1 cellular context compared by ENCODE assay signal in genomic region chr16:46932802-46933201, GRCh38.
TF ChIP-seq lines count a peak whose summit lies in the region.

No MANE protein-coding gene starts in this region.

TF ChIP-seq in WTC11, 78 proteins besides CTCF, POLR2A, EP300 and RAD21 (continued from another document):
- TF ChIP-seq SMAD4 (CRISPR knock-in tag; IDR thresholded peaks at IDR 0.05), result no peak
- TF ChIP-seq PREB (CRISPR knock-in tag; IDR thresholded peaks at IDR 0.05; ENCODE audit: borderline replicate concordance), result no peak
- TF ChIP-seq NR1H2 (CRISPR knock-in tag; IDR thresholded peaks at IDR 0.05), result no peak
- TF ChIP-seq TCF7 (CRISPR knock-in tag; IDR thresholded peaks at IDR 0.05; ENCODE audit: low read depth), result no peak
- TF ChIP-seq ARID4B (CRISPR knock-in tag; IDR thresholded peaks at IDR 0.05; ENCODE audit: borderline replicate concordance), result no peak
- TF ChIP-seq RELA (CRISPR knock-in tag; IDR thresholded peaks at IDR 0.05; ENCODE audit: borderline replicate concordance), result no peak
